In genomic region chr9:107007361-107007760, GRCh38 we compare ENCODE assay signal across 21 cellular contexts.
DNase-seq lines count a peak whose midpoint lies in the region; ATAC-seq, FAIRE-seq and TF ChIP-seq lines count a peak whose summit lies in the region.
"Had no signal": no experiment of that assay in that cellular context is flagged by ENCODE, and none has a peak within 500 bp of the region (broad histone marks: within the 10 kb centered on the region; RNA-seq: fewer than 3 reads in every experiment).

No MANE protein-coding gene starts in this region.

- H3K27me3 ChIP-seq in HUES6 (ENCODE audit: control insufficient read depth, insufficient read depth, low read length) (no peaks in the 10 kb centered on the region), neural progenitor cell (no peaks in the 10 kb centered on the region), SJCRH30 (no peaks in the 10 kb centered on the region)
- H3K27me3 ChIP-seq: BLaER1 had no signal

- no peaks in the 10 kb centered on the region for H4K20me1 ChIP-seq in neural progenitor cell (ENCODE audit: low read depth)
- H4K20me1 ChIP-seq: BLaER1 had no signal

- H2AFZ ChIP-seq in neural progenitor cell (replicated peaks) = no peak overlapping the region

- H3K4me1 Mint-ChIP-seq in WTC11 (peaks cover 34% of the 10 kb centered on the region), neural progenitor cell (peaks cover 50% of the 10 kb centered on the region)
- H3K4me1 Mint-ChIP-seq: CD4-positive, alpha-beta memory T cell had no signal

- POLR2A ChIA-PET in WTC11 (lab: Charles Lee) = no interaction called here

- DNase-seq in D721Med (ENCODE audit: insufficient read length, low spot score) = no peak
- no peak for DNase-seq in WTC11 (ENCODE audit: low spot score)
- peak; percentile 62 for DNase-seq in neural progenitor cell (ENCODE audit: low spot score)
- DNase-seq in SJCRH30 = no peak
- DNase-seq: CD4-positive, alpha-beta memory T cell; DND-41; HFFc6; IMR-90; NCI-H1417; NCI-H187; NCI-H226; NCI-H526; SW 1271 had no signal

- H3K4me1 ChIP-seq in HUES6 (ENCODE audit: control insufficient read depth, insufficient read depth, low read length) = peaks cover 15% of the 10 kb centered on the region
- H3K4me1 ChIP-seq in neural progenitor cell = peaks cover 53% of the 10 kb centered on the region
- no peaks in the 10 kb centered on the region for H3K4me1 ChIP-seq in SJCRH30
- H3K4me1 ChIP-seq: A549, BLaER1 had no signal

- peak; percentile 43 for ATAC-seq in WTC11
- ATAC-seq in HG02852 (IDR thresholded peaks at IDR 0.05; ENCODE audit: unreplicated experiment) = no peak
- no peak for ATAC-seq in GM21717 (IDR thresholded peaks at IDR 0.05; ENCODE audit: unreplicated experiment)
- ATAC-seq: A549, Right ventricle myocardium inferior had no signal

- peaks cover 45% of the 10 kb centered on the region for H3K79me2 ChIP-seq in neural progenitor cell (ENCODE audit: low read depth)

- peak overlapping the region; percentile 71 for H3K4me2 ChIP-seq in neural progenitor cell
- H3K4me2 ChIP-seq: A549, BLaER1 had no signal

- H3K4me3 ChIP-seq in HUES6 (ENCODE audit: low read depth, low read length) (no peak overlapping the region), neural progenitor cell (peak overlapping the region; percentile 13), SJCRH30 (no peak overlapping the region)
- H3K4me3 ChIP-seq: A549, BLaER1 had no signal

- peak overlapping the region; percentile 29; the same call in 1 of the 2 replicates for H3K27ac ChIP-seq in HUES6 (ENCODE audit: low read depth, low read length)
- peak overlapping the region; percentile 94 for H3K27ac ChIP-seq in neural progenitor cell
- H3K27ac ChIP-seq in SJCRH30 = no peak overlapping the region
- H3K27ac ChIP-seq: A549, BLaER1 had no signal

- no peak overlapping the region for H3K27ac Mint-ChIP-seq in WTC11
- H3K27ac Mint-ChIP-seq in neural progenitor cell = peak overlapping the region; percentile 39
- H3K27ac Mint-ChIP-seq: CD4-positive, alpha-beta memory T cell; HFFc6 had no signal

- FAIRE-seq in D721Med (lab: Jason Lieb, UNC) = peak; percentile 67
- FAIRE-seq: A549, G401.6, RCC 7860 had no signal

- H3K9ac ChIP-seq in HUES6 (ENCODE audit: low read length) (no peak overlapping the region), neural progenitor cell (peak overlapping the region; percentile 6)
- H3K9ac ChIP-seq: BLaER1 had no signal

- H3K4me3 Mint-ChIP-seq in WTC11 = no peak overlapping the region
- H3K4me3 Mint-ChIP-seq in neural progenitor cell = no peak overlapping the region
- H3K4me3 Mint-ChIP-seq: CD4-positive, alpha-beta memory T cell; HFFc6 had no signal

- H3F3A ChIP-seq in neural progenitor cell (ENCODE audit: low read depth) = peaks cover 42% of the 10 kb centered on the region

- H3K36me3 ChIP-seq in HUES6 (ENCODE audit: control insufficient read depth, insufficient read depth, low read length) = peaks cover 74% of the 10 kb centered on the region
- H3K36me3 ChIP-seq in neural progenitor cell = peaks cover 34% of the 10 kb centered on the region
- H3K36me3 ChIP-seq in SJCRH30 = peaks cover 23% of the 10 kb centered on the region

- H3K36me3 Mint-ChIP-seq in WTC11 (peaks cover 77% of the 10 kb centered on the region), neural progenitor cell (peaks cover 89% of the 10 kb centered on the region)
- H3K36me3 Mint-ChIP-seq: CD4-positive, alpha-beta memory T cell had no signal

- no peak for TF ChIP-seq CTCF in D721Med (IDR thresholded peaks at IDR 0.05; ENCODE audit: insufficient read depth, missing control alignments)
- no peak for TF ChIP-seq CTCF in WTC11 (IDR thresholded peaks at IDR 0.05)
- no peak for TF ChIP-seq CTCF in neural progenitor cell (IDR thresholded peaks at IDR 0.05)

- H3K27me3 Mint-ChIP-seq in WTC11 (ENCODE audit: low read depth) = no peaks in the 10 kb centered on the region
- H3K27me3 Mint-ChIP-seq in neural progenitor cell (ENCODE audit: insufficient read depth, low read depth) = no peaks in the 10 kb centered on the region
- H3K27me3 Mint-ChIP-seq: CD4-positive, alpha-beta memory T cell had no signal

- CTCF ChIA-PET in WTC11 (lab: Charles Lee) = no interaction called here

- no peaks in the 10 kb centered on the region for H3K9me3 Mint-ChIP-seq in WTC11
- peaks cover 26% of the 10 kb centered on the region for H3K9me3 Mint-ChIP-seq in neural progenitor cell
- H3K9me3 Mint-ChIP-seq: HFFc6 had no signal

- H3K9me3 ChIP-seq in HUES6 (ENCODE audit: control insufficient read depth, insufficient read depth, low read depth, low read length) = no peaks in the 10 kb centered on the region
- H3K9me3 ChIP-seq in neural progenitor cell (ENCODE audit: low read depth) = no peaks in the 10 kb centered on the region
- H3K9me3 ChIP-seq in SJCRH30 (replicated peaks) = no peaks in the 10 kb centered on the region
- H3K9me3 ChIP-seq: A549 had no signal

TF ChIP-seq in WTC11, 78 proteins besides CTCF, POLR2A, EP300 and RAD21:
- TF ChIP-seq ZNF121 (CRISPR knock-in tag; IDR thresholded peaks at IDR 0.05) = no peak
TF ChIP-seq in WTC11: peak in this region for 0.
